ENCODE assay signal across 1 cellular context in the genomic region with DNA sequence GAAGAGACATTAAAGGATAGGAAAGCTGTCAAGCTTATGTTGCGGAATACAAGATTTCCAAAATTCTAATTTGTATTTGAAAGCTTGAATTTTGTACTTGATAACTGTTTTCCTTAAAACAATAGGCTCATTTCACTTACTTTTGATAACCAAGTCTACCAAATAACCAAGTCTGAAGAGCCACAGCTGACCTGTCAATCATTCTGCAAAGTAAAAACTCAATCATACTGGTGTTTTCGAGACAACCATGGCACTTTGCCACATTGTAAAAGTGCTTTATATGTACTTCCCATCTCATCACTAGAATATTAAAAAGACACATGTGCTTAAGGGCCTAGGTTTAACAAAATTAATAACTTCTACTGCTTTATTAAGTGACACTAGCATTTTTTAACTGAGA.
A peak's percentile ranks its signal among the peaks of the same experiment; 100 is the strongest.
TF ChIP-seq lines count a peak whose summit lies in the region.

No MANE protein-coding gene starts in this region.

TF ChIP-seq in K562, 482 proteins besides CTCF, POLR2A, EP300 and RAD21:
- TF ChIP-seq KAT8 (IDR thresholded peaks at IDR 0.05; ENCODE audit: low read depth) (no peak), PKNOX1 (IDR thresholded peaks at IDR 0.05) (peak; percentile 79), MEIS2 (IDR thresholded peaks at IDR 0.05; ENCODE audit: partially characterized antibody) (peak; percentile 21)
TF ChIP-seq in K562: peak in this region for 2.
